In the genomic region with DNA sequence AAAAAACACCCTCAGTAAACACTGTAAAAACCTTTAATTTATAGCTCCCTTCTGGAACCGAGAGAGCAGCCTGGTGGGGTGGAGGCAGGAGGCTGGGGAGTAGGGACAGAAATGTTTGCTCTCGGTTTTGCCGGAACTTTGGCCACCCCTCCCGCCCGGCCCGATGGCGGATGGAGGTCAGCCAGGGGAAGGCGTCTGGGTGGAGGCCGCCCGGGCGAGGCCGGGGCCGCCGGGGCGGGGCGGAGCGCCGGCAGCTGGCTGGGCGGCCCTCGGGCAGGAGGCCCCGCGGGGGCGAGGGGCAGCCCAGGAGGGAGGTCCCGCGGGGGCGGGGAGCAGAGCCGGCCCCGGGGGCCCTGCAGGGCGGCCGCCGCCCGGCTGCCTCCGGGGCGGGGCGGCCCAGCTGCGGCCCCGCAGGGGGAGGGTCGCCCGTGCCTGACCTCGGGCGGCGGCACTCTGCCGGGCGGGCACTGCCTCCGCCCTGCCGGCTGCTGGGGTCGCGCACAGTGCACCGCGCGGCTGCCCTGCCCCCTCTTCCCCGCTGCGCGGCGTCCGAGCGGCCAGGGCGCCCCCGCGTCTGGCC, we compare ENCODE assay signal across 8 cellular contexts.
A peak's percentile ranks its signal among the peaks of the same experiment; 100 is the strongest.
DNase-seq lines count a peak whose midpoint lies in the region; ATAC-seq and TF ChIP-seq lines count a peak whose summit lies in the region.

No MANE protein-coding gene starts in this region.

- H3K4me3 ChIP-seq in iPS DF 6.9 (ENCODE audit: low read length) (peak overlapping the region; percentile 38; the same call in 1 of the 2 replicates), skeletal muscle cell (ENCODE audit: low read depth, low read length) (peak overlapping the region; percentile 44)

- TF ChIP-seq EP300 in Ishikawa (IDR thresholded peaks at IDR 0.05; ENCODE audit: borderline replicate concordance) = no peak; the same call in 1 of the 2 replicates

- no CpG with 5 or more reads among the region's 60 CpGs for WGBS in iPS DF 6.9 (ENCODE audit: insufficient coverage, insufficient read length)

- peak; percentile 75 for DNase-seq in GF-D8 (lab: John Stamatoyannopoulos, UW)
- DNase-seq in T follicular helper cell (ENCODE audit: low read depth) = peak; percentile 19
- DNase-seq in astrocyte of the hippocampus (ENCODE audit: low read depth, low spot score) = peak; percentile 98
- no peak for DNase-seq in iPS DF 6.9 (ENCODE audit: low read depth, low spot score)
- peak; percentile 60 for DNase-seq in skeletal muscle cell (ENCODE audit: low read depth)
- DNase-seq in epidermal melanocyte (ENCODE audit: insufficient read length, low spot score) = no peak

- H3K27me3 ChIP-seq in iPS DF 6.9 (ENCODE audit: control insufficient read depth, insufficient read depth, low read length) = no peaks in the 10 kb centered on the region

- no peaks in the 10 kb centered on the region; the same call in 1 of the 2 replicates for H3K4me1 ChIP-seq in iPS DF 6.9 (ENCODE audit: control insufficient read depth, insufficient read depth, low read length)

- H3K36me3 ChIP-seq in iPS DF 6.9 (ENCODE audit: control insufficient read depth, insufficient read depth, low read length) = peaks cover 8% of the 10 kb centered on the region; the same call in 1 of the 2 replicates

- no peak for TF ChIP-seq RAD21 in Ishikawa (IDR thresholded peaks at IDR 0.05; ENCODE audit: low read depth)

- H3K27ac ChIP-seq in iPS DF 6.9 (ENCODE audit: low read length) = peak overlapping the region; percentile 73

- H3K9me3 ChIP-seq in iPS DF 6.9 (ENCODE audit: control insufficient read depth, insufficient read depth, low read length) = no peaks in the 10 kb centered on the region

- ATAC-seq in GM21717 (IDR thresholded peaks at IDR 0.05; ENCODE audit: unreplicated experiment) = peak; percentile 49

TF ChIP-seq in Ishikawa, 13 proteins besides CTCF, POLR2A, EP300 and RAD21:
- TF ChIP-seq, protein P1, sequence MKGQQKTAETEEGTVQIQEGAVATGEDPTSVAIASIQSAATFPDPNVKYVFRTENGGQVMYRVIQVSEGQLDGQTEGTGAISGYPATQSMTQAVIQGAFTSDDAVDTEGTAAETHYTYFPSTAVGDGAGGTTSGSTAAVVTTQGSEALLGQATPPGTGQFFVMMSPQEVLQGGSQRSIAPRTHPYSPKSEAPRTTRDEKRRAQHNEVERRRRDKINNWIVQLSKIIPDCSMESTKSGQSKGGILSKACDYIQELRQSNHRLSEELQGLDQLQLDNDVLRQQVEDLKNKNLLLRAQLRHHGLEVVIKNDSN (IDR thresholded peaks at IDR 0.05) = no peak
- TF ChIP-seq, protein P2, sequence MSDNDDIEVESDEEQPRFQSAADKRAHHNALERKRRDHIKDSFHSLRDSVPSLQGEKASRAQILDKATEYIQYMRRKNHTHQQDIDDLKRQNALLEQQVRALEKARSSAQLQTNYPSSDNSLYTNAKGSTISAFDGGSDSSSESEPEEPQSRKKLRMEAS (IDR thresholded peaks at IDR 0.05) = peak; percentile 23; the same call in 1 of the 2 replicates
- TF ChIP-seq TCF12 (IDR thresholded peaks at IDR 0.05; ENCODE audit: low read depth) (0 out of 2 replicates have a peak, but pooled peaks have one; percentile 62), TAF1 (IDR thresholded peaks at IDR 0.05; ENCODE audit: low read depth) (peak; percentile 54), TEAD4 (IDR thresholded peaks at IDR 0.05) (0 out of 2 replicates have a peak, but pooled peaks have one; percentile 5), YY1 (IDR thresholded peaks at IDR 0.05; ENCODE audit: low read depth) (peak; percentile 77), NFIC (IDR thresholded peaks at IDR 0.05) (peak; percentile 28; the same call in 1 of the 2 replicates), ZBTB7A (IDR thresholded peaks at IDR 0.05; ENCODE audit: low read depth) (peak; percentile 38; the same call in 1 of the 2 replicates), EGR1 (IDR thresholded peaks at IDR 0.05) (peak; percentile 88)
- TF ChIP-seq, protein P3, sequence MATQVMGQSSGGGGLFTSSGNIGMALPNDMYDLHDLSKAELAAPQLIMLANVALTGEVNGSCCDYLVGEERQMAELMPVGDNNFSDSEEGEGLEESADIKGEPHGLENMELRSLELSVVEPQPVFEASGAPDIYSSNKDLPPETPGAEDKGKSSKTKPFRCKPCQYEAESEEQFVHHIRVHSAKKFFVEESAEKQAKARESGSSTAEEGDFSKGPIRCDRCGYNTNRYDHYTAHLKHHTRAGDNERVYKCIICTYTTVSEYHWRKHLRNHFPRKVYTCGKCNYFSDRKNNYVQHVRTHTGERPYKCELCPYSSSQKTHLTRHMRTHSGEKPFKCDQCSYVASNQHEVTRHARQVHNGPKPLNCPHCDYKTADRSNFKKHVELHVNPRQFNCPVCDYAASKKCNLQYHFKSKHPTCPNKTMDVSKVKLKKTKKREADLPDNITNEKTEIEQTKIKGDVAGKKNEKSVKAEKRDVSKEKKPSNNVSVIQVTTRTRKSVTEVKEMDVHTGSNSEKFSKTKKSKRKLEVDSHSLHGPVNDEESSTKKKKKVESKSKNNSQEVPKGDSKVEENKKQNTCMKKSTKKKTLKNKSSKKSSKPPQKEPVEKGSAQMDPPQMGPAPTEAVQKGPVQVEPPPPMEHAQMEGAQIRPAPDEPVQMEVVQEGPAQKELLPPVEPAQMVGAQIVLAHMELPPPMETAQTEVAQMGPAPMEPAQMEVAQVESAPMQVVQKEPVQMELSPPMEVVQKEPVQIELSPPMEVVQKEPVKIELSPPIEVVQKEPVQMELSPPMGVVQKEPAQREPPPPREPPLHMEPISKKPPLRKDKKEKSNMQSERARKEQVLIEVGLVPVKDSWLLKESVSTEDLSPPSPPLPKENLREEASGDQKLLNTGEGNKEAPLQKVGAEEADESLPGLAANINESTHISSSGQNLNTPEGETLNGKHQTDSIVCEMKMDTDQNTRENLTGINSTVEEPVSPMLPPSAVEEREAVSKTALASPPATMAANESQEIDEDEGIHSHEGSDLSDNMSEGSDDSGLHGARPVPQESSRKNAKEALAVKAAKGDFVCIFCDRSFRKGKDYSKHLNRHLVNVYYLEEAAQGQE (IDR thresholded peaks at IDR 0.05; ENCODE audit: low read depth) = no peak

Comparison
In these comparisons a context has a peak if more than half of its experiments do, and no peak if none do; other contexts are left out.
1. DNase-seq: peak in GF-D8 (single experiment), T follicular helper cell (single experiment), astrocyte of the hippocampus (single experiment) and skeletal muscle cell (single experiment); none in iPS DF 6.9 (single experiment) and epidermal melanocyte (single experiment).